8 cellular contexts compared by ENCODE assay signal in genomic region chr9:133146746-133147411, GRCh38. TPM values are rescaled to one million over a fixed set of nuclear protein-coding genes. Genes with fewer than 3 reads are reported as not detected.
A peak's percentile ranks its signal among the peaks of the same experiment; 100 is the strongest.
DNase-seq lines count a peak whose midpoint lies in the region; ATAC-seq lines count a peak whose summit lies in the region.

No MANE protein-coding gene starts in this region.

- peaks cover 4% of the 10 kb centered on the region for H3K36me3 Mint-ChIP-seq in activated CD8-positive, alpha-beta memory T cell treated with anti-CD3 and anti-CD28 coated beads, Interleukin-2, amount 10 ng/mL, durations not matched to agents 7 days and 5 days
- H3K36me3 Mint-ChIP-seq in activated T-helper 1 cell treated with anti-CD3 and anti-CD28 coated beads, Interleukin-12 subunit alpha, Interleukin-12 subunit beta, Interleukin-2, Interleukin-4 antibody, amounts not matched to agents 30 ng/mL and 10 ng/mL and 1 ng/mL, durations not matched to agents 14 hours and 24 hours and 36 hours (ENCODE audit: low read depth) = peaks cover 5% of the 10 kb centered on the region
- no peaks in the 10 kb centered on the region for H3K36me3 Mint-ChIP-seq in immature natural killer cell

- H3K27me3 Mint-ChIP-seq in activated CD8-positive, alpha-beta memory T cell treated with anti-CD3 and anti-CD28 coated beads, Interleukin-2, amount 10 ng/mL, durations not matched to agents 7 days and 5 days = no peaks in the 10 kb centered on the region
- H3K27me3 Mint-ChIP-seq in activated T-helper 1 cell treated with anti-CD3 and anti-CD28 coated beads, Interleukin-12 subunit alpha, Interleukin-12 subunit beta, Interleukin-2, Interleukin-4 antibody, amounts not matched to agents 30 ng/mL and 10 ng/mL and 1 ng/mL, durations not matched to agents 14 hours and 24 hours and 36 hours (ENCODE audit: insufficient read depth) = peaks cover 3% of the 10 kb centered on the region
- H3K27me3 Mint-ChIP-seq in immature natural killer cell (ENCODE audit: low read depth in 3 of 3) = peaks cover 20 to 28% (median 20%) of the 10 kb centered on the region in 3 donors

- intact Hi-C loops in activated T-helper 1 cell treated with anti-CD3 and anti-CD28 coated beads, Interleukin-12 subunit alpha, Interleukin-12 subunit beta, Interleukin-2, Interleukin-4 antibody, amounts not matched to agents 30 ng/mL and 10 ng/mL and 1 ng/mL, durations not matched to agents 14 hours and 24 hours and 36 hours (cut with micrococcal nuclease) = loop anchor here (1.0 to 10.0 kb wide), 5 partner anchors 99 to 920 kb away; partner anchors contain the start of genes BRD3, GTF3C5, MED22 and RPL7A

- CTCF ChIA-PET in activated CD8-positive, alpha-beta memory T cell treated with anti-CD3 and anti-CD28 coated beads, Interleukin-2, amount 10 ng/mL, durations not matched to agents 7 days and 5 days (lab: Charles Lee) = interaction anchor here (0.9 to 10.4 kb wide), 21 partner anchors 12 to 225 kb away, joined by 3 to 505 read pairs (median 6); partner anchors contain the start of genes GTF3C5 and RALGDS

- H3K4me1 Mint-ChIP-seq in activated CD8-positive, alpha-beta memory T cell treated with anti-CD3 and anti-CD28 coated beads, Interleukin-2, amount 10 ng/mL, durations not matched to agents 7 days and 5 days = peaks cover 59% of the 10 kb centered on the region
- H3K4me1 Mint-ChIP-seq in activated T-helper 1 cell treated with anti-CD3 and anti-CD28 coated beads, Interleukin-12 subunit alpha, Interleukin-12 subunit beta, Interleukin-2, Interleukin-4 antibody, amounts not matched to agents 30 ng/mL and 10 ng/mL and 1 ng/mL, durations not matched to agents 14 hours and 24 hours and 36 hours (ENCODE audit: low read depth) = peaks cover 55% of the 10 kb centered on the region
- H3K4me1 Mint-ChIP-seq in immature natural killer cell = peaks cover 54 to 62% of the 10 kb centered on the region in 2 donors

- H3K27ac Mint-ChIP-seq in activated CD8-positive, alpha-beta memory T cell treated with anti-CD3 and anti-CD28 coated beads, Interleukin-2, amount 10 ng/mL, durations not matched to agents 7 days and 5 days = peak overlapping the region; percentile 94
- H3K27ac Mint-ChIP-seq in activated T-helper 1 cell treated with anti-CD3 and anti-CD28 coated beads, Interleukin-12 subunit alpha, Interleukin-12 subunit beta, Interleukin-2, Interleukin-4 antibody, amounts not matched to agents 30 ng/mL and 10 ng/mL and 1 ng/mL, durations not matched to agents 14 hours and 24 hours and 36 hours = peak overlapping the region; percentile 97
- H3K27ac Mint-ChIP-seq in immature natural killer cell = peak overlapping the region; percentile 93 to 98 (median 96)

- no peaks in the 10 kb centered on the region for H3K9me3 Mint-ChIP-seq in activated CD8-positive, alpha-beta memory T cell treated with anti-CD3 and anti-CD28 coated beads, Interleukin-2, amount 10 ng/mL, durations not matched to agents 7 days and 5 days (ENCODE audit: low read depth)
- no peaks in the 10 kb centered on the region for H3K9me3 Mint-ChIP-seq in activated T-helper 1 cell treated with anti-CD3 and anti-CD28 coated beads, Interleukin-12 subunit alpha, Interleukin-12 subunit beta, Interleukin-2, Interleukin-4 antibody, amounts not matched to agents 30 ng/mL and 10 ng/mL and 1 ng/mL, durations not matched to agents 14 hours and 24 hours and 36 hours
- no peaks in the 10 kb centered on the region for H3K9me3 Mint-ChIP-seq in immature natural killer cell

- ATAC-seq in activated CD8-positive, alpha-beta memory T cell treated with anti-CD3 and anti-CD28 coated beads, Interleukin-2, amount 10 ng/mL, durations not matched to agents 7 days and 5 days = no peak
- ATAC-seq in HG02885 (IDR thresholded peaks at IDR 0.05; ENCODE audit: poor library complexity, unreplicated experiment) = no peak

- no peak for DNase-seq in activated CD8-positive, alpha-beta memory T cell treated with anti-CD3 and anti-CD28 coated beads, Interleukin-2, amount 10 ng/mL, durations not matched to agents 7 days and 5 days
- DNase-seq in activated CD8-positive, alpha-beta memory T cell treated with anti-CD3 and anti-CD28 coated beads, Interleukin-2, amount 50 U/mL, for 48 hours = no peak
- no peak for DNase-seq in activated T-helper 1 cell treated with anti-CD3 and anti-CD28 coated beads, Interleukin-12 subunit alpha, Interleukin-12 subunit beta, Interleukin-2, Interleukin-4 antibody, amounts not matched to agents 30 ng/mL and 10 ng/mL and 1 ng/mL, durations not matched to agents 14 hours and 24 hours and 36 hours (ENCODE audit: low spot score)
- DNase-seq in immature natural killer cell = no peak
- DNase-seq in NCI-H1105 (lab: John Stamatoyannopoulos, UW) = no peak
- DNase-seq in activated CD4-positive, CD25-positive, alpha-beta regulatory T cell treated with anti-CD3 and anti-CD28 coated beads, Interleukin-2, amount 50 U/mL, for 72 hours = no peak

- H3K4me3 Mint-ChIP-seq in activated CD8-positive, alpha-beta memory T cell treated with anti-CD3 and anti-CD28 coated beads, Interleukin-2, amount 10 ng/mL, durations not matched to agents 7 days and 5 days = peak overlapping the region; percentile 94
- peak overlapping the region; percentile 95 for H3K4me3 Mint-ChIP-seq in activated T-helper 1 cell treated with anti-CD3 and anti-CD28 coated beads, Interleukin-12 subunit alpha, Interleukin-12 subunit beta, Interleukin-2, Interleukin-4 antibody, amounts not matched to agents 30 ng/mL and 10 ng/mL and 1 ng/mL, durations not matched to agents 14 hours and 24 hours and 36 hours
- H3K4me3 Mint-ChIP-seq in immature natural killer cell = peak overlapping the region in 2 of 5 donors; percentile 25 to 85

- peak overlapping the region; percentile 44 for H3K27ac ChIP-seq in temporal lobe (ENCODE audit: low read depth, low read length)

RNA-seq across cellular contexts. Expression of gene GBGT1, which starts 16.8 kb away (rescaled TPM):
- total RNA-seq in activated CD8-positive, alpha-beta memory T cell treated with anti-CD3 and anti-CD28 coated beads, Interleukin-2, amount 10 ng/mL, durations not matched to agents 7 days and 5 days = 1 to 10 TPM; 3.9 to 5.7 TPM
- 8.6 and 9.4 TPM in 2 replicates for total RNA-seq in activated T-helper 1 cell treated with anti-CD3 and anti-CD28 coated beads, Interleukin-12 subunit alpha, Interleukin-12 subunit beta, Interleukin-2, Interleukin-4 antibody, amounts not matched to agents 30 ng/mL and 10 ng/mL and 1 ng/mL, durations not matched to agents 14 hours and 24 hours and 36 hours
- not detected for polyA plus RNA-seq in immature natural killer cell
- 1.5 TPM for total RNA-seq in temporal lobe

RNA-seq across cellular contexts. Expression of gene RALGDS, which starts 25.8 kb away (rescaled TPM):
- total RNA-seq in activated CD8-positive, alpha-beta memory T cell treated with anti-CD3 and anti-CD28 coated beads, Interleukin-2, amount 10 ng/mL, durations not matched to agents 7 days and 5 days = 100 to 1,000 TPM; 103 to 114 TPM
- 88.7 and 94.4 TPM in 2 replicates for total RNA-seq in activated T-helper 1 cell treated with anti-CD3 and anti-CD28 coated beads, Interleukin-12 subunit alpha, Interleukin-12 subunit beta, Interleukin-2, Interleukin-4 antibody, amounts not matched to agents 30 ng/mL and 10 ng/mL and 1 ng/mL, durations not matched to agents 14 hours and 24 hours and 36 hours
- 10 to 100 TPM; 31.2 to 68.8 (median 31.6) TPM for polyA plus RNA-seq in immature natural killer cell
- total RNA-seq in temporal lobe = 92.0 TPM
